8 cellular contexts compared by ENCODE assay signal in genomic region chr4:121155893-121156292, GRCh38. TPM values are rescaled to one million over a fixed set of nuclear protein-coding genes. Genes with fewer than 3 reads are reported as not detected.
A peak's percentile ranks its signal among the peaks of the same experiment; 100 is the strongest.
DNase-seq lines count a peak whose midpoint lies in the region; ATAC-seq lines count a peak whose summit lies in the region.
"Had no signal": no experiment of that assay in that cellular context is flagged by ENCODE, and none has a peak within 500 bp of the region (broad histone marks: within the 10 kb centered on the region; RNA-seq: fewer than 3 reads in every experiment).

No MANE protein-coding gene starts in this region.

- no peaks in the 10 kb centered on the region for H4K20me1 ChIP-seq in Karpas-422 (ENCODE audit: insufficient read depth, low read depth, low read length)

- H3K9ac ChIP-seq in ES-I3 (ENCODE audit: low read depth, low read length), result 0 out of 2 replicates have a peak overlapping the region, but pooled peaks have one; percentile 81
- no peak overlapping the region for H3K9ac ChIP-seq in Karpas-422 (ENCODE audit: low read length)

- H3K4me2 ChIP-seq in Karpas-422 (ENCODE audit: low read depth, low read length, poor library complexity, severe bottlenecking), result no peak overlapping the region

- H2AFZ ChIP-seq in neuron (ENCODE audit: low read depth, low read length), result peak overlapping the region; percentile 97
- H2AFZ ChIP-seq in Karpas-422 (ENCODE audit: low read length), result no peak overlapping the region

- no peaks in the 10 kb centered on the region for H3K79me2 ChIP-seq in Karpas-422 (ENCODE audit: low read length)

- H3K9me2 ChIP-seq in Karpas-422 (replicated peaks; ENCODE audit: insufficient read depth, low read length), result no peaks in the 10 kb centered on the region

- no peak for ATAC-seq in GM18870 (IDR thresholded peaks at IDR 0.05; ENCODE audit: unreplicated experiment)
- no peak for ATAC-seq in GM21381 (IDR thresholded peaks at IDR 0.05; ENCODE audit: unreplicated experiment)

- H3K4me3 ChIP-seq in neuron (ENCODE audit: low read length), result peak overlapping the region; percentile 89
- no peak overlapping the region for H3K4me3 ChIP-seq in Karpas-422 (ENCODE audit: low read length)

- peaks cover 5% of the 10 kb centered on the region; the same call in 1 of the 2 replicates for H3K4me1 ChIP-seq in ES-I3 (ENCODE audit: insufficient read depth, low read length)
- H3K4me1 ChIP-seq in neuron (ENCODE audit: insufficient read depth, low read length), result peaks cover 8% of the 10 kb centered on the region
- no peaks in the 10 kb centered on the region for H3K4me1 ChIP-seq in Karpas-422 (ENCODE audit: low read length)
- H3K4me1 ChIP-seq: HAP-1 had no signal

- no peak overlapping the region for H3K27ac ChIP-seq in Karpas-422 (ENCODE audit: low read length)

- H3K27me3 ChIP-seq in neuron (ENCODE audit: insufficient read depth, low read length) (peaks cover 5% of the 10 kb centered on the region), Karpas-422 (ENCODE audit: low read length) (no peaks in the 10 kb centered on the region)

- no peaks in the 10 kb centered on the region for H3K36me3 ChIP-seq in ES-I3 (ENCODE audit: insufficient read depth, low read length)
- no peaks in the 10 kb centered on the region for H3K36me3 ChIP-seq in neuron (ENCODE audit: insufficient read depth, low read length)
- no peaks in the 10 kb centered on the region for H3K36me3 ChIP-seq in Karpas-422 (ENCODE audit: insufficient read depth, low read length)
- H3K36me3 ChIP-seq: HAP-1 had no signal

- DNase-seq in NCI-H460 (ENCODE audit: extremely low read depth, low read depth), result peak; percentile 90
- peak; percentile 91 for DNase-seq in dermis blood vessel endothelial cell
- DNase-seq in Karpas-422, result no peak

- H3K9me3 ChIP-seq in ES-I3 (ENCODE audit: control insufficient read depth, insufficient read depth, low read length) (no peaks in the 10 kb centered on the region), neuron (ENCODE audit: low read length) (peaks cover 2% of the 10 kb centered on the region), Karpas-422 (ENCODE audit: low read length) (no peaks in the 10 kb centered on the region)
- H3K9me3 ChIP-seq: HAP-1 had no signal

RNA-seq across cellular contexts. Expression of gene TNIP3, which starts 8.2 kb away (rescaled TPM):
- total RNA-seq in NCI-H460 (2014; rRNA removed; shearing (Covaris generic)), result 1.1 and 4.2 TPM in 2 replicates
- 0.37 and 1.3 TPM in 2 replicates for polyA plus RNA-seq in NCI-H460 (2014; cell fraction: nucleus; rRNA removed)
- total RNA-seq in dermis blood vessel endothelial cell, result 0.17 and 0.28 TPM in 2 replicates
- not detected in 2 replicates for total RNA-seq in Karpas-422 (2014; rRNA removed; shearing (Covaris generic); ENCODE audit: low replicate concordance)
